ENCODE assay signal across 8 cellular contexts in the genomic region with DNA sequence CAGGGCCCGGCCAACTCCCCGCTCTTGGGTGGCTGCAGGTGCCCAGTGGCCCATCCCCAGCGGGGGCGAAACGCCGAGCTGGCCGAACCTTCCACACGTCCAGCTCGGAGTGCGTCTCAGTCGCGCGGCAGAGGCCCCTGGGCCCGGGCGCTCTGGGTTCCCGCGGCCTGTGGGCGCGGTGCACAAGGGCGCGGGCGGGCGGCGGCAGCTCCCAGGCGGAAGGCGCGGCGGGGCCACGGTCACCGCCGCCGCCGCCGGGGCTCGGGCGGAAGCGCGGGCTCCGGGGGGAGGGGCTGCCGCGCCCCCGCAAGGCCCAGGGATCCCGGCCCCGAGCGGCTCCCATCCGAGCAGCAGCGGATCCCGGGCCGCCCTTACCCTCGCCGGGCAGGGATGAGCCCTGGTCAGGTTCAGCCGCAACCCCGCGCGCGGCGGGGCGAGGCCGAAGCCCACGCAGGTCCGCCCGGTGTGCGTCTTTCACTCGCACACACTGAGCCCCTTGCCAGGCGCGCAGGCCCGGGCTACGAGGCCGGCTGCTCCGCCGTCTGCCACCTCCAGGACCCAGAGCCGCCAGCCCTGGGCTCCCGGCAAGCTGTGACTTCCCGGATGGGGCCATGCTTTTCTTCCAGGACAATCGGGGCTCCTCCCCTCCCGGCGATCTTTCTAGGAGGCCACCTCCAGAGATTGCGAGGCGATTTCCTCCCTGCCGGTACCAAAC. TPM values are rescaled to one million over a fixed set of nuclear protein-coding genes. Genes with fewer than 3 reads are reported as not detected.
DNase-seq lines count a peak whose midpoint lies in the region; ATAC-seq and TF ChIP-seq lines count a peak whose summit lies in the region.

No MANE protein-coding gene starts in this region.

- peak; percentile 24 for TF ChIP-seq CTCF in osteocyte (IDR thresholded peaks at IDR 0.05)

- peak overlapping the region; percentile 85 for H3K4me3 Mint-ChIP-seq in activated naive CD8-positive, alpha-beta T cell treated with anti-CD3 and anti-CD28 coated beads, Interleukin-2, amount 50 U/mL, for 24 hours
- peak overlapping the region; percentile 90 for H3K4me3 Mint-ChIP-seq in osteocyte (ENCODE audit: unreplicated experiment)

- no peaks in the 10 kb centered on the region for H3K36me3 ChIP-seq in SK-N-MC (ENCODE audit: insufficient read depth, low read length)

- peak overlapping the region; percentile 87 for H3K27ac Mint-ChIP-seq in activated naive CD8-positive, alpha-beta T cell treated with anti-CD3 and anti-CD28 coated beads, Interleukin-2, amount 50 U/mL, for 24 hours
- H3K27ac Mint-ChIP-seq in osteocyte (ENCODE audit: unreplicated experiment), result peak overlapping the region; percentile 98

- peak overlapping the region; percentile 79 for H3K9ac ChIP-seq in SK-N-MC (ENCODE audit: insufficient read length)

- no peaks in the 10 kb centered on the region for H3K9me3 ChIP-seq in SK-N-MC (ENCODE audit: low read depth, low read length)

- no peaks in the 10 kb centered on the region for H3K9me3 Mint-ChIP-seq in activated naive CD8-positive, alpha-beta T cell treated with anti-CD3 and anti-CD28 coated beads, Interleukin-2, amount 50 U/mL, for 24 hours
- H3K9me3 Mint-ChIP-seq in osteocyte (ENCODE audit: unreplicated experiment), result no peaks in the 10 kb centered on the region

- no peaks in the 10 kb centered on the region for H3K36me3 Mint-ChIP-seq in activated naive CD8-positive, alpha-beta T cell treated with anti-CD3 and anti-CD28 coated beads, Interleukin-2, amount 50 U/mL, for 24 hours (ENCODE audit: low read depth)
- H3K36me3 Mint-ChIP-seq in osteocyte (ENCODE audit: unreplicated experiment), result no peaks in the 10 kb centered on the region

- intact Hi-C loops in Right ventricle myocardium superior (cut with DNase I), result loop anchor here (5.0 kb wide), 1 partner anchor 91 kb away; the partner anchor contains the start of gene BBX

- peaks cover 24% of the 10 kb centered on the region for H3K4me1 Mint-ChIP-seq in activated naive CD8-positive, alpha-beta T cell treated with anti-CD3 and anti-CD28 coated beads, Interleukin-2, amount 50 U/mL, for 24 hours
- H3K4me1 Mint-ChIP-seq in osteocyte (ENCODE audit: unreplicated experiment), result peaks cover 21% of the 10 kb centered on the region

- peak; percentile 67 for ATAC-seq in GM21619 (IDR thresholded peaks at IDR 0.05; ENCODE audit: unreplicated experiment)
- peak; percentile 58 for ATAC-seq in activated naive CD8-positive, alpha-beta T cell treated with anti-CD3 and anti-CD28 coated beads, Interleukin-2, amount 50 U/mL, for 24 hours
- ATAC-seq in Right ventricle myocardium superior (ENCODE audit: poor library complexity), result peak; percentile 76

- H3K27me3 Mint-ChIP-seq in activated naive CD8-positive, alpha-beta T cell treated with anti-CD3 and anti-CD28 coated beads, Interleukin-2, amount 50 U/mL, for 24 hours, result peaks cover 2% of the 10 kb centered on the region
- no peaks in the 10 kb centered on the region for H3K27me3 Mint-ChIP-seq in osteocyte (ENCODE audit: unreplicated experiment)

- peak; percentile 51 for DNase-seq in GDM1 (lab: John Stamatoyannopoulos, UW)
- peak; percentile 67 for DNase-seq in HuH-7.5 (ENCODE audit: low spot score)
- no peak for DNase-seq in SK-N-MC (ENCODE audit: low read depth, low spot score)
- peak; percentile 53 for DNase-seq in activated naive CD8-positive, alpha-beta T cell treated with anti-CD3 and anti-CD28 coated beads, Interleukin-2, amount 50 U/mL, for 24 hours
- peak; percentile 81 for DNase-seq in Right ventricle myocardium superior
- DNase-seq in osteocyte (ENCODE audit: extremely low spot score, unreplicated experiment), result peak; percentile 89
- no peak for DNase-seq in NK-92 treated with Interleukin-12 subunit alpha and Interleukin-12 subunit beta, amount 100 ng/mL, for 24 hours (lab: John Stamatoyannopoulos, UW)

- H3K4me3 ChIP-seq in SK-N-MC, result peak overlapping the region; percentile 76

- no peak overlapping the region for H3K27ac ChIP-seq in SK-N-MC

RNA-seq across cellular contexts. Expression of gene CCDC54, which starts 54.2 kb away (rescaled TPM):
- total RNA-seq in Right ventricle myocardium superior (not detected), osteocyte (not detected in 2 replicates)

Comparison
In these comparisons a context has a peak if more than half of its experiments do, and no peak if none do; other contexts are left out.
1. DNase-seq: peak in GDM1 (single experiment), HuH-7.5 (single experiment), activated naive CD8-positive, alpha-beta T cell treated with anti-CD3 and anti-CD28 coated beads, Interleukin-2, amount 50 U/mL, for 24 hours (single experiment), Right ventricle myocardium superior (single experiment) and osteocyte (single experiment); none in SK-N-MC (single experiment) and NK-92 treated with Interleukin-12 subunit alpha and Interleukin-12 subunit beta, amount 100 ng/mL, for 24 hours (single experiment).
2. Peak in every context shown above with its lines, with median percentiles within 50 percentile points of each other: ATAC-seq.